In genomic region chr17:17783825-17784598, GRCh38 we compare ENCODE assay signal across 1 cellular context.
TF ChIP-seq lines count a peak whose summit lies in the region.

No MANE protein-coding gene starts in this region.

TF ChIP-seq in HCT116, 20 proteins besides CTCF, POLR2A, EP300 and RAD21 (continued from another document):
- TF ChIP-seq REST (IDR thresholded peaks at IDR 0.05; ENCODE audit: low read depth), result no peak
- no peak for TF ChIP-seq ELF1 (IDR thresholded peaks at IDR 0.05; ENCODE audit: borderline replicate concordance, low read depth)
- no peak for TF ChIP-seq ZBTB33 (IDR thresholded peaks at IDR 0.05; ENCODE audit: extremely low read depth, insufficient replicate concordance, low read length)
- TF ChIP-seq EGR1 (IDR thresholded peaks at IDR 0.05; ENCODE audit: low read depth), result no peak
